ENCODE assay signal across 10 cellular contexts in genomic region chr3:132376945-132377354, GRCh38. TPM values are rescaled to one million over a fixed set of nuclear protein-coding genes. Genes with fewer than 3 reads are reported as not detected.
DNase-seq lines count a peak whose midpoint lies in the region; ATAC-seq and TF ChIP-seq lines count a peak whose summit lies in the region.
"Not testable (repeated sequence)": the region's sequence is repeated elsewhere in the genome, so short reads cannot be mapped to it uniquely, and the experiment has no call there.
"Had no signal": no experiment of that assay in that cellular context is flagged by ENCODE, and none has a peak within 500 bp of the region (broad histone marks: within the 10 kb centered on the region; RNA-seq: fewer than 3 reads in every experiment).

No MANE protein-coding gene starts in this region.

- CTCF ChIA-PET in IMR-90 (lab: Yijun Ruan, JAX); activated CD4-positive, alpha-beta T cell treated with anti-CD3 and anti-CD28 coated beads, Interleukin-2, amount 10 ng/mL, durations not matched to agents 7 days and 5 days (lab: Charles Lee): not testable (repeated sequence)

- not testable (repeated sequence) for H3K56ac ChIP-seq in IMR-90 (ENCODE audit: extremely low read depth, insufficient read depth, low read length)

- H3K9me2 ChIP-seq in hepatocyte (replicated peaks; ENCODE audit: insufficient read depth) = not testable (repeated sequence)

- not testable (repeated sequence) for H3K9me1 ChIP-seq in IMR-90 (ENCODE audit: insufficient read depth, low read length)

- H3K27ac Mint-ChIP-seq in activated CD4-positive, alpha-beta T cell treated with anti-CD3 and anti-CD28 coated beads, Interleukin-2, amount 10 ng/mL, durations not matched to agents 7 days and 5 days = not testable (repeated sequence)
- H3K27ac Mint-ChIP-seq in mesothelial cell of epicardium (peak overlapping the region; percentile 67), progenitor cell of endocrine pancreas (peak overlapping the region; percentile 97)

- H3K4me1 ChIP-seq in IMR-90 (ENCODE audit: control insufficient read depth, insufficient read depth, low read length); NT2/D1 (ENCODE audit: insufficient read depth, insufficient read length); colonic mucosa; hepatocyte (ENCODE audit: insufficient read depth): not testable (repeated sequence)

- not testable (repeated sequence) for H3K27ac ChIP-seq in IMR-90 (ENCODE audit: insufficient read depth, low read length); colonic mucosa
- H3K27ac ChIP-seq in hepatocyte = peak overlapping the region; percentile 16

- not testable (repeated sequence) for H3K36me3 Mint-ChIP-seq in activated CD4-positive, alpha-beta T cell treated with anti-CD3 and anti-CD28 coated beads, Interleukin-2, amount 10 ng/mL, durations not matched to agents 7 days and 5 days (ENCODE audit: low read depth); mesothelial cell of epicardium; progenitor cell of endocrine pancreas (ENCODE audit: insufficient read depth)

- not testable (repeated sequence) for H3K9me3 Mint-ChIP-seq in activated CD4-positive, alpha-beta T cell treated with anti-CD3 and anti-CD28 coated beads, Interleukin-2, amount 10 ng/mL, durations not matched to agents 7 days and 5 days; mesothelial cell of epicardium
- H3K9me3 Mint-ChIP-seq in progenitor cell of endocrine pancreas (ENCODE audit: low read depth) = peaks cover 19% of the 10 kb centered on the region

- H3K27me3 ChIP-seq in IMR-90 (ENCODE audit: control insufficient read depth, insufficient read depth, low read length); NT2/D1 (ENCODE audit: insufficient read depth, insufficient read length); colonic mucosa; hepatocyte: not testable (repeated sequence)

- peak; percentile 26 for DNase-seq in ELF-1 (ENCODE audit: low read depth, low spot score)
- DNase-seq in IMR-90; NT2/D1 (ENCODE audit: low read depth, low spot score); activated CD4-positive, alpha-beta T cell treated with anti-CD3 and anti-CD28 coated beads, Interleukin-2, amount 10 ng/mL, durations not matched to agents 7 days and 5 days; colonic mucosa; hepatocyte (ENCODE audit: low spot score); mesothelial cell of epicardium (ENCODE audit: low spot score in 2 of 2, unreplicated experiment in 2 of 2); progenitor cell of endocrine pancreas (ENCODE audit: low spot score, unreplicated experiment): not testable (repeated sequence)

- BruUV-seq in IMR-90 (replicated peaks; lab: Mats Ljungman, UMichigan) = not testable (repeated sequence)

- H3K9ac ChIP-seq in IMR-90 (ENCODE audit: low read depth, low read length); colonic mucosa (ENCODE audit: low read depth in 2 of 2, low read length in 2 of 2): not testable (repeated sequence)
- H3K9ac ChIP-seq in NT2/D1 (ENCODE audit: insufficient read length, low read depth) = peak overlapping the region; percentile 6

- in situ Hi-C loops in IMR-90 (cut with MboI; ENCODE audit: low sequenced_read_pairs) = not testable (repeated sequence)

- TF ChIP-seq POLR2A in IMR-90 (IDR thresholded peaks at IDR 0.05; ENCODE audit: low read depth, low read length) = not testable (repeated sequence)

- POLR2A ChIA-PET in IMR-90 (lab: Charles Lee; ENCODE audit: unreplicated experiment); activated CD4-positive, alpha-beta T cell treated with anti-CD3 and anti-CD28 coated beads, Interleukin-2, amount 10 ng/mL, durations not matched to agents 7 days and 5 days (lab: Charles Lee): not testable (repeated sequence)

- H3K4ac ChIP-seq in IMR-90 (ENCODE audit: low read depth, low read length) = not testable (repeated sequence)

- H2AK9ac ChIP-seq in IMR-90 (replicated peaks; ENCODE audit: low read depth, low read length, poor library complexity) = not testable (repeated sequence)

- intact Hi-C loops in IMR-90 (cut with micrococcal nuclease); colonic mucosa (cut with DNase I): not testable (repeated sequence)

- not testable (repeated sequence) for H3K36me3 ChIP-seq in IMR-90 (ENCODE audit: control insufficient read depth, insufficient read depth, low read length); NT2/D1 (ENCODE audit: insufficient read depth, insufficient read length, low read length); colonic mucosa; hepatocyte (replicated peaks; ENCODE audit: insufficient read depth, low read depth)

- not testable (repeated sequence) for H3K4me1 Mint-ChIP-seq in activated CD4-positive, alpha-beta T cell treated with anti-CD3 and anti-CD28 coated beads, Interleukin-2, amount 10 ng/mL, durations not matched to agents 7 days and 5 days; mesothelial cell of epicardium; progenitor cell of endocrine pancreas (ENCODE audit: low read depth)

- H2AFZ ChIP-seq in IMR-90 (replicated peaks; ENCODE audit: low read length, poor library complexity) = not testable (repeated sequence)
- peak overlapping the region; percentile 89 for H2AFZ ChIP-seq in hepatocyte

- not testable (repeated sequence) for H3K14ac ChIP-seq in IMR-90 (replicated peaks; ENCODE audit: low read depth, low read length)

- H3K23ac ChIP-seq in IMR-90 (ENCODE audit: low read depth, low read length) = not testable (repeated sequence)

- H2BK15ac ChIP-seq in IMR-90 (ENCODE audit: low read depth, low read length) = not testable (repeated sequence)

- H3K79me1 ChIP-seq in IMR-90 (ENCODE audit: low read depth in 1 of 2, low read length in 2 of 2) = not testable (repeated sequence)

- TF ChIP-seq CTCF in IMR-90 (conservative IDR thresholded peaks at IDR 0.05; ENCODE audit: low read depth, low read length); colonic mucosa (IDR thresholded peaks at IDR 0.05); hepatocyte (IDR thresholded peaks at IDR 0.05; ENCODE audit: poor library complexity); mesothelial cell of epicardium (IDR thresholded peaks at IDR 0.05; ENCODE audit: unreplicated experiment); progenitor cell of endocrine pancreas (IDR thresholded peaks at IDR 0.05; ENCODE audit: unreplicated experiment): not testable (repeated sequence)

- not testable (repeated sequence) for H3K18ac ChIP-seq in IMR-90 (ENCODE audit: low read depth, low read length)

- H3K79me2 ChIP-seq in hepatocyte = not testable (repeated sequence)

- dilution Hi-C loops in IMR-90 (cut with HindIII; ENCODE audit: low sequenced_read_pairs, unreplicated experiment) = not testable (repeated sequence)

- not testable (repeated sequence) for H4K91ac ChIP-seq in IMR-90 (ENCODE audit: insufficient read depth, low read depth, low read length)

- WGBS in IMR-90 (ENCODE audit: extremely low coverage in 2 of 2, insufficient read length in 1 of 2), 2 experiments = 96% methylated on average over 16 of the region's 25 CpGs; no CpG with 5 or more reads in 1 of the 2 experiments
- 60% methylated on average over 25 of the region's 25 CpGs for WGBS in hepatocyte (ENCODE audit: low lambda C conversion rate, missing lambda C conversion rate)

- not testable (repeated sequence) for H3K9me3 ChIP-seq in IMR-90 (ENCODE audit: control insufficient read depth, insufficient read depth, low read length); colonic mucosa; hepatocyte (ENCODE audit: low read depth)
- H3K9me3 ChIP-seq in NT2/D1 (ENCODE audit: insufficient read depth, low read length) = peaks cover 31% of the 10 kb centered on the region; the same call in 1 of the 2 replicates

- not testable (repeated sequence) for H2BK5ac ChIP-seq in IMR-90 (ENCODE audit: low read depth, low read length, poor library complexity, severe bottlenecking)

- H4K5ac ChIP-seq in IMR-90 (ENCODE audit: low read depth, low read length) = not testable (repeated sequence)

- not testable (repeated sequence) for H2BK20ac ChIP-seq in IMR-90 (ENCODE audit: low read depth, low read length)

- H2AK5ac ChIP-seq in IMR-90 (ENCODE audit: low read depth, low read length) = not testable (repeated sequence)

- not testable (repeated sequence) for H2BK120ac ChIP-seq in IMR-90 (ENCODE audit: low read depth, low read length)

- not testable (repeated sequence) for H4K20me1 ChIP-seq in IMR-90 (ENCODE audit: insufficient read depth, low read length); hepatocyte (ENCODE audit: insufficient read depth, poor library complexity, severe bottlenecking)

- peak overlapping the region; percentile 58 for H3K4me3 Mint-ChIP-seq in activated CD4-positive, alpha-beta T cell treated with anti-CD3 and anti-CD28 coated beads, Interleukin-2, amount 10 ng/mL, durations not matched to agents 7 days and 5 days
- H3K4me3 Mint-ChIP-seq in mesothelial cell of epicardium = peak overlapping the region; percentile 84
- peak overlapping the region; percentile 91 for H3K4me3 Mint-ChIP-seq in progenitor cell of endocrine pancreas (ENCODE audit: low read depth)

- not testable (repeated sequence) for TF ChIP-seq RAD21 in IMR-90 (IDR thresholded peaks at IDR 0.05; ENCODE audit: low read length)

- peak overlapping the region; percentile 34; the same call in 1 of the 2 replicates for H3K4me3 ChIP-seq in IMR-90 (ENCODE audit: insufficient read depth, low read depth, low read length)
- peak overlapping the region; percentile 51 for H3K4me3 ChIP-seq in NT2/D1 (ENCODE audit: insufficient read length, low read depth)
- H3K4me3 ChIP-seq in colonic mucosa = peak overlapping the region; percentile 17
- peak overlapping the region; percentile 52 for H3K4me3 ChIP-seq in hepatocyte

- not testable (repeated sequence) for ATAC-seq in IMR-90 (ENCODE audit: low read depth)

- not testable (repeated sequence) for H4K8ac ChIP-seq in IMR-90 (ENCODE audit: low read depth in 2 of 2, low read length in 2 of 2)

- not testable (repeated sequence) for H3K4me2 ChIP-seq in IMR-90 (ENCODE audit: low read depth, low read length)
- peak overlapping the region; percentile 69 for H3K4me2 ChIP-seq in hepatocyte

- peaks cover 11% of the 10 kb centered on the region for H3K27me3 Mint-ChIP-seq in activated CD4-positive, alpha-beta T cell treated with anti-CD3 and anti-CD28 coated beads, Interleukin-2, amount 10 ng/mL, durations not matched to agents 7 days and 5 days
- H3K27me3 Mint-ChIP-seq in mesothelial cell of epicardium (ENCODE audit: low read depth); progenitor cell of endocrine pancreas: not testable (repeated sequence)

RNA-seq across cellular contexts. Expression of gene DNAJC13, which starts 40.4 kb away (rescaled TPM):
- total RNA-seq in IMR-90 (2012; rRNA removed) = 48.6 and 67.8 TPM in 2 replicates
- polyA plus RNA-seq in IMR-90 (2012; rRNA removed) = 13.7 and 16.4 TPM in 2 replicates
- 2.6 and 3.2 TPM in 2 replicates for polyA plus RNA-seq in IMR-90 (2012; cell fraction: cytosol; rRNA removed)
- polyA plus RNA-seq in IMR-90 (2012; cell fraction: nucleus; rRNA removed; ENCODE audit: low replicate concordance) = 3.4 and 28.1 TPM in 2 replicates
- 10 to 100 TPM; 37.3 to 38.6 TPM for total RNA-seq in activated CD4-positive, alpha-beta T cell treated with anti-CD3 and anti-CD28 coated beads, Interleukin-2, amount 10 ng/mL, durations not matched to agents 7 days and 5 days
- total RNA-seq in colonic mucosa = 10 to 100 TPM; 41.3 to 51.3 TPM
- total RNA-seq in hepatocyte = 52.3 and 55.4 TPM in 2 replicates
- 13.1 and 15.1 TPM in 2 replicates for polyA plus RNA-seq in hepatocyte
- 34.2 to 37.8 TPM (median 37.6 TPM) in 3 replicates for total RNA-seq in mesothelial cell of epicardium
- total RNA-seq in progenitor cell of endocrine pancreas = 37.3 and 43.0 TPM in 2 replicates

RNA-seq across cellular contexts. Expression of gene ACP3, which starts 59.7 kb away (rescaled TPM):
- total RNA-seq in IMR-90 (2012; rRNA removed) = 0.28 and 0.54 TPM in 2 replicates
- 0.36 and 0.53 TPM in 2 replicates for polyA plus RNA-seq in IMR-90 (2012; rRNA removed)
- 0.13 and 0.25 TPM in 2 replicates for polyA plus RNA-seq in IMR-90 (2012; cell fraction: cytosol; rRNA removed)
- polyA plus RNA-seq in IMR-90 (2012; cell fraction: nucleus; rRNA removed; ENCODE audit: low replicate concordance) = 0.07 and 0.25 TPM in 2 replicates
- not detected for total RNA-seq in activated CD4-positive, alpha-beta T cell treated with anti-CD3 and anti-CD28 coated beads, Interleukin-2, amount 10 ng/mL, durations not matched to agents 7 days and 5 days
- total RNA-seq in colonic mucosa = 10 to 100 TPM in 1 of 2 donors, 1 to 10 TPM in 1; 8.1 to 23.5 TPM
- total RNA-seq in hepatocyte = 7.7 TPM in 2 replicates
- polyA plus RNA-seq in hepatocyte = 5.2 and 9.2 TPM in 2 replicates
- total RNA-seq in mesothelial cell of epicardium = 25.5 to 28.0 TPM (median 27.8 TPM) in 3 replicates
- 8.1 and 9.1 TPM in 2 replicates for total RNA-seq in progenitor cell of endocrine pancreas
- total RNA-seq: CD8-positive, alpha-beta memory T cell; SJSA1 had no signal
- polyA plus RNA-seq: CD8-positive, alpha-beta memory T cell had no signal
